17 cellular contexts compared by ENCODE assay signal in genomic region chr7:50022991-50023390, GRCh38.
"Had no signal": no experiment of that assay in that cellular context is flagged by ENCODE, and none has a peak within 500 bp of the region (broad histone marks: within the 10 kb centered on the region; RNA-seq: fewer than 3 reads in every experiment).

No MANE protein-coding gene starts in this region.

- DNase-seq: activated CD4-positive, alpha-beta T cell treated with anti-CD3 and anti-CD28 coated beads for 1 hour; activated T-cell treated with anti-CD3 and anti-CD28 coated beads, Interleukin-2, amount 50 U/mL, for 1 hour; aorta; effector CD4-positive, alpha-beta T cell; erythroblast; foreskin fibroblast; left colon; ovary; stimulated activated CD4-positive, alpha-beta T cell treated with anti-CD3 and anti-CD28 coated beads, Interleukin-4, amount 100 ng/mL, for 1 hour; stimulated activated naive CD8-positive, alpha-beta T cell treated with anti-CD3 and anti-CD28 coated beads, Interleukin-15, Interleukin-2, amounts not matched to agents 100 U/mL and 50 U/mL, for 24 hours; upper lobe of left lung had no signal

- H3K27ac Mint-ChIP-seq: activated naive CD4-positive, alpha-beta T cell treated with anti-CD3 and anti-CD28 coated beads, Interleukin-2, amount 50 U/mL, for 72 hours; activated T-helper 17 cell treated with anti-CD3 and anti-CD28 coated beads, Interleukin-2, amount 50 U/mL, for 72 hours; brain; dendritic cell treated with granulocyte-macrophage colony-stimulating factor and Interleukin-4, amounts not matched to agents 40 ng/mL and 50 ng/mL, for 4 days; memory B cell; natural killer cell treated with Interleukin-12 subunit alpha and Interleukin-12 subunit beta and Interleukin-15 and Interleukin-18, amount 100 ng/mL, for 72 hours had no signal

- ATAC-seq: activated naive CD4-positive, alpha-beta T cell treated with anti-CD3 and anti-CD28 coated beads, Interleukin-2, amount 50 U/mL, for 72 hours; activated T-helper 17 cell treated with anti-CD3 and anti-CD28 coated beads, Interleukin-2, amount 50 U/mL, for 72 hours; left colon; natural killer cell treated with Interleukin-12 subunit alpha and Interleukin-12 subunit beta and Interleukin-15 and Interleukin-18, amount 100 ng/mL, for 72 hours; stimulated activated naive CD8-positive, alpha-beta T cell treated with anti-CD3 and anti-CD28 coated beads, Interleukin-15, Interleukin-2, amounts not matched to agents 100 U/mL and 50 U/mL, for 24 hours had no signal

- H3K4me3 Mint-ChIP-seq: activated T-helper 17 cell treated with anti-CD3 and anti-CD28 coated beads, Interleukin-2, amount 50 U/mL, for 72 hours; brain; dendritic cell treated with granulocyte-macrophage colony-stimulating factor and Interleukin-4, amounts not matched to agents 40 ng/mL and 50 ng/mL, for 4 days; memory B cell; natural killer cell treated with Interleukin-12 subunit alpha and Interleukin-12 subunit beta and Interleukin-15 and Interleukin-18, amount 100 ng/mL, for 72 hours had no signal

- H3K36me3 Mint-ChIP-seq: activated naive CD4-positive, alpha-beta T cell treated with anti-CD3 and anti-CD28 coated beads, Interleukin-2, amount 50 U/mL, for 72 hours; brain; memory B cell; natural killer cell treated with Interleukin-12 subunit alpha and Interleukin-12 subunit beta and Interleukin-15 and Interleukin-18, amount 100 ng/mL, for 72 hours had no signal

- H3K9me3 Mint-ChIP-seq: activated naive CD4-positive, alpha-beta T cell treated with anti-CD3 and anti-CD28 coated beads, Interleukin-2, amount 50 U/mL, for 72 hours; dendritic cell treated with granulocyte-macrophage colony-stimulating factor and Interleukin-4, amounts not matched to agents 40 ng/mL and 50 ng/mL, for 4 days; natural killer cell treated with Interleukin-12 subunit alpha and Interleukin-12 subunit beta and Interleukin-15 and Interleukin-18, amount 100 ng/mL, for 72 hours had no signal

- H3K4me1 Mint-ChIP-seq: activated T-helper 17 cell treated with anti-CD3 and anti-CD28 coated beads, Interleukin-2, amount 50 U/mL, for 72 hours; brain; memory B cell had no signal

- H3K27me3 Mint-ChIP-seq: brain; dendritic cell treated with granulocyte-macrophage colony-stimulating factor and Interleukin-4, amounts not matched to agents 40 ng/mL and 50 ng/mL, for 4 days had no signal
